In genomic region chr2:218859556-218859993, GRCh38 we compare ENCODE assay signal across 1 cellular context.
TF ChIP-seq lines count a peak whose summit lies in the region.

Gene WNT6, plus strand, starts transcription at chr2:218859805. Its CDS starts 233 bp downstream, at chr2:218860038.

TF ChIP-seq in GM12878, 131 proteins besides CTCF, POLR2A, EP300 and RAD21 (continued from another document):
- TF ChIP-seq BCLAF1 (IDR thresholded peaks at IDR 0.05) (no peak), ETV6 (conservative IDR thresholded peaks at IDR 0.05 in 1 of 2, IDR thresholded peaks at IDR 0.05 in 1 of 2; ENCODE audit: borderline replicate concordance in 1 of 2, low read depth in 1 of 2) (no peak), NRF1 (conservative IDR thresholded peaks at IDR 0.05; ENCODE audit: low read depth, low read length) (no peak), PKNOX1 (IDR thresholded peaks at IDR 0.05) (no peak), YY1 (IDR thresholded peaks at IDR 0.05; ENCODE audit: low read depth, low read length) (no peak), TBL1XR1 (IDR thresholded peaks at IDR 0.05; ENCODE audit: low read depth, low read length) (no peak), RELA (IDR thresholded peaks at IDR 0.05; ENCODE audit: borderline replicate concordance, partially characterized antibody) (no peak), JUND (IDR thresholded peaks at IDR 0.05; ENCODE audit: low read depth, low read length) (no peak), FOS (IDR thresholded peaks at IDR 0.05; ENCODE audit: borderline replicate concordance, extremely low read depth, insufficient read length) (no peak), CBX5 (IDR thresholded peaks at IDR 0.05; ENCODE audit: low read depth) (no peak), STAT1 (conservative IDR thresholded peaks at IDR 0.05) (no peak), ZZZ3 (IDR thresholded peaks at IDR 0.05; ENCODE audit: control insufficient read depth, insufficient read length, low read depth) (no peak)
